Comparison of ENCODE assay signal across 23 cellular contexts in genomic region chr21:43653626-43654025, GRCh38.
"Had no signal": no experiment of that assay in that cellular context is flagged by ENCODE, and none has a peak within 500 bp of the region (broad histone marks: within the 10 kb centered on the region; RNA-seq: fewer than 3 reads in every experiment).

No MANE protein-coding gene starts in this region.

- H3K27ac Mint-ChIP-seq: naive B cell; progenitor cell of endocrine pancreas; stimulated activated memory B cell treated with anti-CD40 and anti-IgM and Interleukin-4, amounts not matched to agents 10 μg/mL and 1 μg/mL and 100 μg/mL, for 72 hours; stimulated activated naive CD8-positive, alpha-beta T cell treated with anti-CD3 and anti-CD28 coated beads, Interleukin-15, Interleukin-2, amounts not matched to agents 100 ng/mL and 50 ng/mL, for 24 hours had no signal

- H3K4me3 ChIP-seq: esophagus muscularis mucosa, gastrocnemius medialis, left ventricle myocardium inferior, lower lobe of right lung, ovary, testis, tibial nerve had no signal

- H3K4me1 Mint-ChIP-seq: central memory CD8-positive, alpha-beta T cell; immature natural killer cell; memory B cell; stimulated activated memory B cell treated with anti-CD40 and anti-IgM and Interleukin-4, amounts not matched to agents 10 μg/mL and 1 μg/mL and 100 μg/mL, for 72 hours had no signal

- H3K36me3 Mint-ChIP-seq: immature natural killer cell; memory B cell; naive B cell; stimulated activated memory B cell treated with anti-CD40 and anti-IgM and Interleukin-4, amounts not matched to agents 10 μg/mL and 1 μg/mL and 100 μg/mL, for 72 hours had no signal

- H3K9me3 ChIP-seq: esophagus muscularis mucosa, gastrocnemius medialis, left ventricle myocardium inferior, lower lobe of right lung, ovary, testis, tibial nerve had no signal

- H3K36me3 ChIP-seq: esophagus muscularis mucosa, gastrocnemius medialis, left ventricle myocardium inferior, lower lobe of right lung, ovary had no signal

- H3K27ac ChIP-seq: epithelial cell of prostate, esophagus muscularis mucosa, gastrocnemius medialis, left ventricle myocardium inferior, lower lobe of right lung, ovary, testis, tibial nerve had no signal

- H3K9me3 Mint-ChIP-seq: central memory CD8-positive, alpha-beta T cell; immature natural killer cell; memory B cell; naive B cell; stimulated activated memory B cell treated with anti-CD40 and anti-IgM and Interleukin-4, amounts not matched to agents 10 μg/mL and 1 μg/mL and 100 μg/mL, for 72 hours; stimulated activated naive CD8-positive, alpha-beta T cell treated with anti-CD3 and anti-CD28 coated beads, Interleukin-15, Interleukin-2, amounts not matched to agents 100 ng/mL and 50 ng/mL, for 24 hours had no signal

- H3K27me3 ChIP-seq: esophagus muscularis mucosa, gastrocnemius medialis, ovary, testis, tibial nerve had no signal

- H3K4me3 Mint-ChIP-seq: central memory CD8-positive, alpha-beta T cell; immature natural killer cell; memory B cell; stimulated activated memory B cell treated with anti-CD40 and anti-IgM and Interleukin-4, amounts not matched to agents 10 μg/mL and 1 μg/mL and 100 μg/mL, for 72 hours; stimulated activated naive CD8-positive, alpha-beta T cell treated with anti-CD3 and anti-CD28 coated beads, Interleukin-15, Interleukin-2, amounts not matched to agents 100 ng/mL and 50 ng/mL, for 24 hours had no signal

- DNase-seq: effector memory CD4-positive, alpha-beta T cell; gastrocnemius medialis; immature natural killer cell; kidney; left cardiac atrium; left ventricle myocardium inferior; lower lobe of right lung; midbrain; naive B cell; nucleus accumbens; ovary; right cardiac atrium; stimulated activated CD4-positive, alpha-beta T cell treated with anti-CD3 and anti-CD28 coated beads, Interleukin-4, amount 100 ng/mL, for 1 hour; stimulated activated CD8-positive, alpha-beta memory T cell treated with anti-CD3 and anti-CD28 coated beads, Interleukin-4, amount 100 ng/mL, for 48 hours; testis had no signal

- H3K27me3 Mint-ChIP-seq: progenitor cell of endocrine pancreas; stimulated activated naive CD8-positive, alpha-beta T cell treated with anti-CD3 and anti-CD28 coated beads, Interleukin-15, Interleukin-2, amounts not matched to agents 100 ng/mL and 50 ng/mL, for 24 hours had no signal

- ATAC-seq: gastrocnemius medialis; left cardiac atrium; lower lobe of right lung; right cardiac atrium; stimulated activated memory B cell treated with anti-CD40 and anti-IgM and Interleukin-4, amounts not matched to agents 10 μg/mL and 1 μg/mL and 100 μg/mL, for 72 hours had no signal

- FAIRE-seq: kidney had no signal
